In genomic region chr2:226184940-226185575, GRCh38 we compare ENCODE assay signal across 8 cellular contexts.
DNase-seq lines count a peak whose midpoint lies in the region; ATAC-seq and TF ChIP-seq lines count a peak whose summit lies in the region.
"Had no signal": no experiment of that assay in that cellular context is flagged by ENCODE, and none has a peak within 500 bp of the region (broad histone marks: within the 10 kb centered on the region; RNA-seq: fewer than 3 reads in every experiment).

No MANE protein-coding gene starts in this region.

- no peaks in the 10 kb centered on the region for H3K9me3 Mint-ChIP-seq in activated CD8-positive, alpha-beta memory T cell treated with anti-CD3 and anti-CD28 coated beads, Interleukin-2, amount 10 ng/mL, durations not matched to agents 7 days and 5 days (ENCODE audit: low read depth)

- no peak for ATAC-seq in activated CD8-positive, alpha-beta memory T cell treated with anti-CD3 and anti-CD28 coated beads, Interleukin-2, amount 10 ng/mL, durations not matched to agents 7 days and 5 days

- intact Hi-C loops in uterus (cut with DNase I; ENCODE audit: low total_unique reads) = no loop called here

- TF ChIP-seq CTCF in astrocyte of the cerebellum (IDR thresholded peaks at IDR 0.05; ENCODE audit: low read depth, low read length, missing control alignments) (no peak), uterus (IDR thresholded peaks at IDR 0.05) (no peak)

- H3K9me3 ChIP-seq in uterus = no peaks in the 10 kb centered on the region

- in situ Hi-C loops in astrocyte of the cerebellum (cut with HindIII; ENCODE audit: low sequenced_read_pairs) = no loop called here

- H3K27me3 ChIP-seq in uterus = no peaks in the 10 kb centered on the region

- no peak overlapping the region for H3K4me3 Mint-ChIP-seq in activated CD8-positive, alpha-beta memory T cell treated with anti-CD3 and anti-CD28 coated beads, Interleukin-2, amount 10 ng/mL, durations not matched to agents 7 days and 5 days

- peak overlapping the region; percentile 77 to 81 for H3K27ac ChIP-seq in uterus

- CTCF ChIA-PET in activated CD8-positive, alpha-beta memory T cell treated with anti-CD3 and anti-CD28 coated beads, Interleukin-2, amount 10 ng/mL, durations not matched to agents 7 days and 5 days (lab: Charles Lee) = no interaction called here

- H3K36me3 Mint-ChIP-seq in activated CD8-positive, alpha-beta memory T cell treated with anti-CD3 and anti-CD28 coated beads, Interleukin-2, amount 10 ng/mL, durations not matched to agents 7 days and 5 days = no peaks in the 10 kb centered on the region

- no peaks in the 10 kb centered on the region for H3K4me1 Mint-ChIP-seq in activated CD8-positive, alpha-beta memory T cell treated with anti-CD3 and anti-CD28 coated beads, Interleukin-2, amount 10 ng/mL, durations not matched to agents 7 days and 5 days

- no peak for TF ChIP-seq POLR2A in uterus (IDR thresholded peaks at IDR 0.05)

- DNase-seq in M059J (ENCODE audit: low read depth) = peak; percentile 25
- DNase-seq in astrocyte of the cerebellum (ENCODE audit: low read depth) = peak; percentile 53
- DNase-seq in iris pigment epithelial cell (ENCODE audit: low read depth) = peak; percentile 40
- DNase-seq in uterus = no peak
- DNase-seq in activated CD8-positive, alpha-beta memory T cell treated with anti-CD3 and anti-CD28 coated beads, Interleukin-2, amount 10 ng/mL, durations not matched to agents 7 days and 5 days = no peak
- DNase-seq in NCI-H1930 (lab: John Stamatoyannopoulos, UW) = no peak
- DNase-seq in C1 segment of cervical spinal cord (lab: John Stamatoyannopoulos, UW) = no peak
- DNase-seq: NCI-H1436 had no signal

- no peak overlapping the region for H3K27ac Mint-ChIP-seq in activated CD8-positive, alpha-beta memory T cell treated with anti-CD3 and anti-CD28 coated beads, Interleukin-2, amount 10 ng/mL, durations not matched to agents 7 days and 5 days

- no peaks in the 10 kb centered on the region for H3K36me3 ChIP-seq in uterus

- H3K4me1 ChIP-seq in uterus = peaks cover 0 to 24% of the 10 kb centered on the region in 2 donors

- no peaks in the 10 kb centered on the region for H3K27me3 Mint-ChIP-seq in activated CD8-positive, alpha-beta memory T cell treated with anti-CD3 and anti-CD28 coated beads, Interleukin-2, amount 10 ng/mL, durations not matched to agents 7 days and 5 days

- H3K4me3 ChIP-seq in astrocyte of the cerebellum (ENCODE audit: low read depth, low read length) (peak overlapping the region; percentile 4), uterus (no peak overlapping the region)

Comparison
In these comparisons a context has a peak if more than half of its experiments do, and no peak if none do; other contexts are left out.
1. DNase-seq: peak in M059J (single experiment), astrocyte of the cerebellum (single experiment) and iris pigment epithelial cell (single experiment); none in uterus (0 of 2), activated CD8-positive, alpha-beta memory T cell treated with anti-CD3 and anti-CD28 coated beads, Interleukin-2, amount 10 ng/mL, durations not matched to agents 7 days and 5 days (single experiment), NCI-H1930 (0 of 2) and C1 segment of cervical spinal cord (0 of 14).